Comparison of ENCODE assay signal across 11 cellular contexts in the genomic region with DNA sequence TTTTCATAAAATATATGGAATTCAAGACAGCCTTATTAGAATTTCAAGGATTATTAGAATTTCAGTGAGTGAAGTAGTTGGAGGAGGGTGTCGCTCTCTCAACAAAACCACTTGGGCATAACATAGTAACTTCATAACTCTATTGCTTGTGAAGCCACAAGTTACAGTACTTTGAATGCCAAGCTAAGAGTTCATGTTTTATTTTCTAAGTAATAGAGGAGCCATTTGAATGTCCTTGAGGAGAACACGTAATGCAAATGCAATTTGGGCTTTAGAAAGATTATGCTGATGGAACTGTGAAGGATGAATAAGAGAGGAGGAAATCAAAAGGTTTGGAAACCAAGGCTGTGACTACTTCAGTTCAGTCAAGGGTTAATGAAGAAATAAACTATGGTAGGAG. TPM values are rescaled to one million over a fixed set of nuclear protein-coding genes. Genes with fewer than 3 reads are reported as not detected.
DNase-seq lines count a peak whose midpoint lies in the region; ATAC-seq, FAIRE-seq and TF ChIP-seq lines count a peak whose summit lies in the region.
"Not testable (repeated sequence)": the region's sequence is repeated elsewhere in the genome, so short reads cannot be mapped to it uniquely, and the experiment has no call there.
"Had no signal": no experiment of that assay in that cellular context is flagged by ENCODE, and none has a peak within 500 bp of the region (broad histone marks: within the 10 kb centered on the region; RNA-seq: fewer than 3 reads in every experiment).

No MANE protein-coding gene starts in this region.

- not testable (repeated sequence) for TF ChIP-seq RAD21 in A549 (conservative IDR thresholded peaks at IDR 0.05 in 1 of 2, IDR thresholded peaks at IDR 0.05 in 1 of 2)

- not testable (repeated sequence) for TF ChIP-seq POLR2A in A549 (IDR thresholded peaks at IDR 0.05; ENCODE audit: low read length); GM12891 (IDR thresholded peaks at IDR 0.05; ENCODE audit: low read depth, low read length); upper lobe of left lung (IDR thresholded peaks at IDR 0.05)

- not testable (repeated sequence) for H3K9me1 ChIP-seq in keratinocyte (ENCODE audit: control insufficient read depth, extremely low read depth, insufficient read depth, low read length)

- H3K4me1 ChIP-seq in A549, result peaks cover 37% of the 10 kb centered on the region
- H3K4me1 ChIP-seq in keratinocyte (ENCODE audit: control insufficient read depth, extremely low read depth, insufficient read depth, low read length), result peaks cover 13% of the 10 kb centered on the region
- not testable (repeated sequence) for H3K4me1 ChIP-seq in lower lobe of right lung, upper lobe of left lung

- not testable (repeated sequence) for TF ChIP-seq EP300 in A549 (IDR thresholded peaks at IDR 0.05); upper lobe of left lung (IDR thresholded peaks at IDR 0.05)

- not testable (repeated sequence) for TF ChIP-seq CTCF in A549 (IDR thresholded peaks at IDR 0.05); HL-60 (IDR thresholded peaks at IDR 0.05; ENCODE audit: insufficient read depth, low read length); keratinocyte (optimal IDR thresholded peaks at IDR 0.05 in 1 of 3, IDR thresholded peaks at IDR 0.05 in 1 of 3, conservative IDR thresholded peaks at IDR 0.05 in 1 of 3; ENCODE audit: extremely low read depth in 1 of 3, insufficient read depth in 2 of 3, low read length in 3 of 3); lower lobe of right lung (IDR thresholded peaks at IDR 0.05); upper lobe of left lung (IDR thresholded peaks at IDR 0.05)

- POLR2A ChIA-PET in A549 (lab: Yijun Ruan, JAX), result not testable (repeated sequence)

- FAIRE-seq in A549 (lab: Jason Lieb, UNC), result peak; percentile 65
- FAIRE-seq in GM12891 (lab: Jason Lieb, UNC), result peak; percentile 38
- peak; percentile 5 for FAIRE-seq in GM18507 (lab: Jason Lieb, UNC)
- peak; percentile 79 for FAIRE-seq in keratinocyte (lab: Jason Lieb, UNC)

- H3K79me2 ChIP-seq in keratinocyte (ENCODE audit: control insufficient read depth, insufficient read depth, low read length), result peaks cover 34% of the 10 kb centered on the region

- intact Hi-C loops in lower lobe of right lung (cut with DNase I), result not testable (repeated sequence)

- H3K4me3 ChIP-seq in A549; HL-60 (replicated peaks; ENCODE audit: insufficient read depth, low read length); keratinocyte (ENCODE audit: control insufficient read depth in 2 of 3, extremely low read depth in 1 of 3, insufficient read depth in 2 of 3, low read depth in 1 of 3, low read length in 3 of 3); lower lobe of right lung; upper lobe of left lung: not testable (repeated sequence)

- CTCF ChIA-PET in A549 (lab: Yijun Ruan, JAX), result not testable (repeated sequence)

- DNase-seq in A549 (ENCODE audit: low read depth in 1 of 2, low spot score in 1 of 2); GM12891 (ENCODE audit: insufficient read length, low spot score); GM18507 (ENCODE audit: extremely low spot score, insufficient read length, low read depth); HL-60 (ENCODE audit: low read depth in 1 of 2, low spot score in 1 of 2); keratinocyte (ENCODE audit: low read depth, low spot score); lower lobe of right lung; upper lobe of left lung: not testable (repeated sequence)
- peak; percentile 16 for DNase-seq in iris pigment epithelial cell (ENCODE audit: low read depth)

- dilution Hi-C loops in keratinocyte (cut with MboI; ENCODE audit: extremely low pct_ligation_motif_present, low sequenced_read_pairs), result not testable (repeated sequence)

- H3K27ac ChIP-seq in A549; keratinocyte (ENCODE audit: control insufficient read depth, insufficient read depth, low read length); lower lobe of right lung; upper lobe of left lung: not testable (repeated sequence)
- 0 out of 2 replicates have a peak overlapping the region, but pooled peaks have one; percentile 7 for H3K27ac ChIP-seq in HL-60 (replicated peaks)

- H3K27me3 ChIP-seq in HL-60 (ENCODE audit: insufficient read depth, poor library complexity, severe bottlenecking); keratinocyte (ENCODE audit: control insufficient read depth, extremely low read depth, insufficient read depth, low read length); lower lobe of right lung (ENCODE audit: low read depth); upper lobe of left lung: not testable (repeated sequence)

- WGBS in A549 (ENCODE audit: missing lambda C conversion rate), result 94% methylated on average over 1 of the region's 2 CpGs
- WGBS in upper lobe of left lung, 2 donors, result 68 to 95% methylated on average over 1 of the region's 2 CpGs

- H3K9me3 ChIP-seq in A549; keratinocyte (ENCODE audit: control insufficient read depth, low read depth, low read length); lower lobe of right lung; upper lobe of left lung: not testable (repeated sequence)

- not testable (repeated sequence) for H3K36me3 ChIP-seq in keratinocyte (ENCODE audit: control insufficient read depth in 2 of 2, extremely low read depth in 1 of 2, insufficient read depth in 2 of 2, low read length in 2 of 2); lower lobe of right lung; upper lobe of left lung

- H3K4me2 ChIP-seq in A549, result peak overlapping the region; percentile 66; the same call in 1 of the 3 replicates
- H3K4me2 ChIP-seq in keratinocyte (ENCODE audit: control insufficient read depth, extremely low read depth, insufficient read depth, low read depth, low read length), result not testable (repeated sequence)

- H4K20me1 ChIP-seq in keratinocyte (ENCODE audit: control insufficient read depth, extremely low read depth, insufficient read depth, low read length), result not testable (repeated sequence)

- not testable (repeated sequence) for H2AFZ ChIP-seq in keratinocyte (ENCODE audit: control insufficient read depth, low read length)

- ATAC-seq in A549, result not testable (repeated sequence)
- ATAC-seq in lower lobe of right lung (peak; percentile 43 to 73), upper lobe of left lung (ENCODE audit: low FRiP score in 2 of 2) (peak; percentile 16 to 26)

- H3K9ac ChIP-seq in keratinocyte (ENCODE audit: control insufficient read depth, extremely low read depth, insufficient read depth, low read length), result not testable (repeated sequence)

RNA-seq across cellular contexts. Expression of gene SPDYE16, which starts 32.3 kb away (rescaled TPM):
- polyA plus RNA-seq in A549 (2011; rRNA removed), result not detected in 2 replicates
- polyA plus RNA-seq in A549 (2012; cell fraction: cytosol; rRNA removed), result not detected in 2 replicates
- not detected in 2 replicates for polyA plus RNA-seq in A549 (2012; cell fraction: nucleus; rRNA removed)
- polyA plus RNA-seq in A549 (2017; fragmentation: RNase III; extraction: RNeasy Plus Mini Kit Qiagen cat#74134 plus additional on column Dnase treatment), result not detected in 3 replicates
- polyA minus RNA-seq in A549 (2011; rRNA and poly(A)+ RNA removed), result not detected in 2 replicates
- 0.28 TPM for polyA plus RNA-seq in GM12891 (2012; ENCODE audit: low read depth, missing spikeins)
- polyA plus RNA-seq in keratinocyte, result not detected in 3 replicates
- polyA plus RNA-seq in keratinocyte (2011; ENCODE audit: low read depth), result not detected
- not detected in 2 replicates for polyA plus RNA-seq in keratinocyte (2011; cell fraction: cytosol; rRNA removed)
- polyA plus RNA-seq in keratinocyte (2011; cell fraction: nucleus; rRNA removed), result not detected in 2 replicates
- 0.22 and 1.0 TPM in 2 replicates for polyA plus RNA-seq in keratinocyte (2012; ENCODE audit: low replicate concordance)
- polyA minus RNA-seq in keratinocyte, result not detected in 3 replicates
- not detected for polyA minus RNA-seq in keratinocyte (2011; cell fraction: cytosol; rRNA and poly(A)+ RNA removed)
- not detected in 2 replicates for polyA minus RNA-seq in keratinocyte (2011; cell fraction: nucleus; rRNA and poly(A)+ RNA removed)
- total RNA-seq in lower lobe of right lung, result 0.18 TPM
- total RNA-seq in upper lobe of left lung, result 1 to 10 TPM in 2 of 6 donors, under 1 TPM in 2, not detected in 2; 0.24 to 1.2 (median 0.67) TPM
- total RNA-seq: A172 had no signal
- polyA plus RNA-seq: AG04450, CD14-positive monocyte had no signal

RNA-seq across cellular contexts. Expression of gene POMZP3, which starts 51.6 kb away (rescaled TPM):
- polyA plus RNA-seq in A549 (2011; rRNA removed) (10.6 and 14.7 TPM in 2 replicates), A549 (2017; fragmentation: RNase III; extraction: RNeasy Plus Mini Kit Qiagen cat#74134 plus additional on column Dnase treatment) (17.4 to 18.6 TPM (median 17.6 TPM) in 3 replicates), keratinocyte (6.9 to 11.7 TPM (median 9.1 TPM) in 3 replicates)
- 8.1 and 9.5 TPM in 2 replicates for polyA plus RNA-seq in A549 (2012; cell fraction: cytosol; rRNA removed)
- polyA plus RNA-seq in A549 (2012; cell fraction: nucleus; rRNA removed), result 7.8 and 9.1 TPM in 2 replicates
- 23.0 and 26.2 TPM in 2 replicates for polyA minus RNA-seq in A549 (2011; rRNA and poly(A)+ RNA removed)
- 6.7 TPM for polyA plus RNA-seq in GM12891 (2012; ENCODE audit: low read depth, missing spikeins)
- polyA plus RNA-seq in keratinocyte (2011; ENCODE audit: low read depth), result 14.9 TPM
- 8.7 and 8.9 TPM in 2 replicates for polyA plus RNA-seq in keratinocyte (2011; cell fraction: cytosol; rRNA removed)
- polyA plus RNA-seq in keratinocyte (2011; cell fraction: nucleus; rRNA removed), result 5.9 and 6.2 TPM in 2 replicates
- 22.3 and 24.1 TPM in 2 replicates for polyA plus RNA-seq in keratinocyte (2012; ENCODE audit: low replicate concordance)
- 10.9 to 32.7 TPM (median 15.6 TPM) in 3 replicates for polyA minus RNA-seq in keratinocyte
- polyA minus RNA-seq in keratinocyte (2011; cell fraction: cytosol; rRNA and poly(A)+ RNA removed), result 13.8 TPM
- 5.1 and 7.7 TPM in 2 replicates for polyA minus RNA-seq in keratinocyte (2011; cell fraction: nucleus; rRNA and poly(A)+ RNA removed)
- total RNA-seq in lower lobe of right lung (10.8 TPM), upper lobe of left lung (10 to 100 TPM in 3 of 6 donors, 1 to 10 TPM in 3; 6.7 to 28.3 (median 11.9) TPM)
